ENCODE assay signal across 8 cellular contexts in genomic region chr19:16185925-16186234, GRCh38. TPM values are rescaled to one million over a fixed set of nuclear protein-coding genes. Genes with fewer than 3 reads are reported as not detected.
DNase-seq lines count a peak whose midpoint lies in the region; ATAC-seq and TF ChIP-seq lines count a peak whose summit lies in the region.

No MANE protein-coding gene starts in this region.

- no peaks in the 10 kb centered on the region for H3K9me3 ChIP-seq in right lobe of liver
- no peaks in the 10 kb centered on the region for H3K9me3 ChIP-seq in upper lobe of right lung

- TF ChIP-seq CTCF in astrocyte of the cerebellum (IDR thresholded peaks at IDR 0.05; ENCODE audit: low read depth, low read length, missing control alignments) (peak; percentile 56), right lobe of liver (IDR thresholded peaks at IDR 0.05) (peak in 2 of 4 donors; percentile 22 to 30), upper lobe of right lung (IDR thresholded peaks at IDR 0.05) (peak; percentile 37)

- WGBS in right lobe of liver (ENCODE audit: insufficient coverage, low coverage, low lambda C conversion rate, missing lambda C conversion rate): 0% methylated on average over 8 of the region's 8 CpGs

- intact Hi-C loops in right lobe of liver (cut with DNase I): no loop called here
- intact Hi-C loops in upper lobe of right lung (cut with DNase I): loop anchor here (10.0 kb wide), 1 partner anchor 561 kb away; no protein-coding TSS in a partner anchor

- no peaks in the 10 kb centered on the region for H3K27me3 ChIP-seq in right lobe of liver
- H3K27me3 ChIP-seq in upper lobe of right lung: no peaks in the 10 kb centered on the region

- ATAC-seq in right lobe of liver (no peak), upper lobe of right lung (no peak), HG03045 (IDR thresholded peaks at IDR 0.05; ENCODE audit: unreplicated experiment) (no peak)

- H3K36me3 ChIP-seq in right lobe of liver (peaks cover 0 to 26% (median 8%) of the 10 kb centered on the region in 4 donors), upper lobe of right lung (peaks cover 26% of the 10 kb centered on the region)

- DNase-seq in DMS114 treated with DMSO at 0.1 percent for 48 hours (lab: John Stamatoyannopoulos, UW; ENCODE audit: unreplicated experiment) (peak; percentile 31), LoVo (ENCODE audit: low spot score) (peak; percentile 33), astrocyte of the cerebellum (ENCODE audit: low read depth) (no peak), right lobe of liver (no peak), upper lobe of right lung (no peak), AG20443 (ENCODE audit: low spot score) (no peak), COLO829 (ENCODE audit: low spot score) (no peak)

- no peak for TF ChIP-seq POLR2A in right lobe of liver (IDR thresholded peaks at IDR 0.05)

- peak overlapping the region in 2 of 3 donors; percentile 55 to 76 for H3K27ac ChIP-seq in right lobe of liver
- peak overlapping the region; percentile 82 for H3K27ac ChIP-seq in upper lobe of right lung

- in situ Hi-C loops in astrocyte of the cerebellum (cut with HindIII; ENCODE audit: low sequenced_read_pairs): no loop called here

- H3K4me1 ChIP-seq in right lobe of liver (peaks cover 0 to 11% (median 2%) of the 10 kb centered on the region in 4 donors), upper lobe of right lung (peaks cover 16% of the 10 kb centered on the region)

- H3K4me3 ChIP-seq in astrocyte of the cerebellum (ENCODE audit: low read depth, low read length): peak overlapping the region; percentile 83
- H3K4me3 ChIP-seq in right lobe of liver: peak overlapping the region; percentile 86 to 97 (median 88)
- H3K4me3 ChIP-seq in upper lobe of right lung: peak overlapping the region; percentile 69

RNA-seq across cellular contexts. Expression of gene FAM32A, which starts 0.7 kb away (rescaled TPM):
- total RNA-seq in right lobe of liver: 10 to 100 TPM; 32.1 to 65.8 (median 37.5) TPM
- total RNA-seq in upper lobe of right lung: 56.4 TPM

RNA-seq across cellular contexts. Expression of gene AP1M1, which starts 11.8 kb away (rescaled TPM):
- 100 to 1,000 TPM in 1 of 6 experiments, 10 to 100 TPM in 5; 44.5 to 102 (median 62.5) TPM for total RNA-seq in right lobe of liver
- 72.1 TPM for total RNA-seq in upper lobe of right lung

RNA-seq across cellular contexts. Expression of gene CIB3, which starts 12.6 kb away (rescaled TPM):
- not detected for total RNA-seq in right lobe of liver
- not detected for total RNA-seq in upper lobe of right lung

RNA-seq across cellular contexts. Expression of gene HSH2D, which starts 42.4 kb away (rescaled TPM):
- total RNA-seq in right lobe of liver (1 to 10 TPM in 1 of 6 experiments, under 1 TPM in 5; 0.26 to 1.7 (median 0.48) TPM), upper lobe of right lung (6.0 TPM)

Comparison
In these comparisons a context has a peak if more than half of its experiments do, and no peak if none do; other contexts are left out.
1. DNase-seq: peak in DMS114 treated with DMSO at 0.1 percent for 48 hours (single experiment) and LoVo (single experiment); none in astrocyte of the cerebellum (single experiment), right lobe of liver (0 of 3), upper lobe of right lung (single experiment), AG20443 (single experiment) and COLO829 (single experiment).
2. Peak in every context shown above with its lines, with median percentiles within 50 percentile points of each other: H3K4me3 ChIP-seq.